In the genomic region with DNA sequence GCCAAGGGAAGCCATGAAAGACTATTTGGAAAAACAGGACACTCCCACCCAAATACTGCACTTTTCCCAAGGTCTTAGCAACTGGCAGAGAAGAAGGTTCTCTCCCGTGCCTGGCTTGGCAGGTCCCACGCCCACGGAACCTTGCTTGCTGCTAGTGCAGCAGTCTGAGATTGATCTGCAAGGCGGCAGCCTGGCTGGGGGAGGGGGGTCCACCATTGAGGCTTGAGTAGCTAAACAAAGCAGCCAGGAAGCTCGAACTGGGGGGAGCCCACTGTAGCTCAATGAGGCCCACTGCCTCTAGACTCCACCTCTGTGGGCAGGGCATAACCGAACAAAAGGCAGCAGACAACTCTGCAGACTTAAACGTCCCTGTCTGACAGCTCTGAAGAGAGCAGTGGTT, we compare ENCODE assay signal across 25 cellular contexts.
"Had no signal": no experiment of that assay in that cellular context is flagged by ENCODE, and none has a peak within 500 bp of the region (broad histone marks: within the 10 kb centered on the region; RNA-seq: fewer than 3 reads in every experiment).

No MANE protein-coding gene starts in this region.

- H3K36me3 ChIP-seq: colonic mucosa, esophagus muscularis mucosa, esophagus squamous epithelium, gastrocnemius medialis, gastroesophageal sphincter, heart left ventricle, heart right ventricle had no signal

- H3K27ac ChIP-seq: colonic mucosa, coronary artery, dorsolateral prefrontal cortex, epithelial cell of prostate, esophagus muscularis mucosa, esophagus squamous epithelium, foreskin keratinocyte, gastrocnemius medialis, gastroesophageal sphincter, heart left ventricle, heart right ventricle had no signal

- H3K4me3 ChIP-seq: colonic mucosa, coronary artery, dorsolateral prefrontal cortex, esophagus muscularis mucosa, esophagus squamous epithelium, gastrocnemius medialis, gastroesophageal sphincter, heart left ventricle, heart right ventricle had no signal

- H3K27me3 ChIP-seq: colonic mucosa, esophagus muscularis mucosa, esophagus squamous epithelium, foreskin keratinocyte, gastroesophageal sphincter had no signal

- H3K9me3 ChIP-seq: colonic mucosa, gastrocnemius medialis, gastroesophageal sphincter had no signal

- H3K4me1 ChIP-seq: colonic mucosa, esophagus muscularis mucosa, esophagus squamous epithelium, foreskin keratinocyte, gastrocnemius medialis, gastroesophageal sphincter, heart left ventricle, heart right ventricle had no signal

- FAIRE-seq: endometrium, endothelial cell of umbilical vein had no signal

- DNase-seq: colonic mucosa; cortex of kidney; dermis blood vessel endothelial cell; dorsolateral prefrontal cortex; effector CD4-positive, alpha-beta T cell; effector CD8-positive, alpha-beta T cell; effector memory CD4-positive, alpha-beta T cell; effector memory CD8-positive, alpha-beta T cell; endodermal cell; erythroblast; esophagus squamous epithelium; foreskin fibroblast; foreskin keratinocyte; foreskin melanocyte; gastrocnemius medialis; glutamatergic neuron; head of caudate nucleus; heart left ventricle; heart right ventricle had no signal
